Comparison of ENCODE assay signal across 1 cellular context in genomic region chr12:56286044-56286830, GRCh38.
TF ChIP-seq lines count a peak whose summit lies in the region.

No MANE protein-coding gene starts in this region.

TF ChIP-seq in SK-N-SH, 30 proteins besides CTCF, POLR2A, EP300 and RAD21:
- TF ChIP-seq FOXJ3 (CRISPR knock-in tag; IDR thresholded peaks at IDR 0.05), result no peak
- no peak for TF ChIP-seq USF2 (IDR thresholded peaks at IDR 0.05; ENCODE audit: borderline replicate concordance, low read depth, low read length)
- no peak for TF ChIP-seq FOXM1 (IDR thresholded peaks at IDR 0.05; ENCODE audit: low read depth)
- TF ChIP-seq TAF1 (IDR thresholded peaks at IDR 0.05; ENCODE audit: borderline replicate concordance, low read depth, low read length), result no peak
- TF ChIP-seq YY1 (IDR thresholded peaks at IDR 0.05; ENCODE audit: low read depth), result no peak
